ENCODE assay signal across 25 cellular contexts in genomic region chr12:113318046-113318656, GRCh38. TPM values are rescaled to one million over a fixed set of nuclear protein-coding genes. Genes with fewer than 3 reads are reported as not detected.
DNase-seq lines count a peak whose midpoint lies in the region; ATAC-seq, FAIRE-seq and TF ChIP-seq lines count a peak whose summit lies in the region.
"Had no signal": no experiment of that assay in that cellular context is flagged by ENCODE, and none has a peak within 500 bp of the region (broad histone marks: within the 10 kb centered on the region; RNA-seq: fewer than 3 reads in every experiment).

No MANE protein-coding gene starts in this region.

- 91% methylated on average over 4 of the region's 4 CpGs for WGBS in GM12878 (ENCODE audit: insufficient coverage, insufficient replicate concordance, low lambda C conversion rate, missing lambda C conversion rate)
- WGBS in neuronal stem cell (ENCODE audit: extremely low coverage in 2 of 2, insufficient read length in 2 of 2, insufficient replicate concordance in 1 of 2), 2 donors, result no CpG with 5 or more reads among the region's 4 CpGs
- 93 to 96% (median 94%) methylated on average over 4 of the region's 4 CpGs for WGBS in small intestine, 3 donors

- no peak overlapping the region for H3K4me3 ChIP-seq in HEK293 (ENCODE audit: low read depth, low read length)
- no peak overlapping the region for H3K4me3 ChIP-seq in GM12878
- H3K4me3 ChIP-seq in neuronal stem cell (ENCODE audit: low read length in 2 of 2), result no peak overlapping the region
- H3K4me3 ChIP-seq in small intestine (ENCODE audit: low read depth in 1 of 2, low read length in 2 of 2), result no peak overlapping the region
- H3K4me3 ChIP-seq: MG63, SJSA1 had no signal

- no peak overlapping the region for H2BK120ac ChIP-seq in neuronal stem cell (ENCODE audit: low read depth, low read length)

- no peaks in the 10 kb centered on the region for H3K79me1 ChIP-seq in neuronal stem cell (ENCODE audit: low read depth, low read length)

- DNase-seq in activated naive CD4-positive, alpha-beta T cell treated with anti-CD3 and anti-CD28 coated beads, Interleukin-2, amount 10 ng/mL, durations not matched to agents 7 days and 5 days, result no peak
- DNase-seq in activated naive CD4-positive, alpha-beta T cell treated with Interleukin-2 at 50 U/mL for 16 hours, result no peak
- no peak for DNase-seq in GM12878 (ENCODE audit: low read depth, low spot score)
- no peak for DNase-seq in neuronal stem cell (ENCODE audit: low spot score)
- DNase-seq in activated naive CD8-positive, alpha-beta T cell treated with anti-CD3 and anti-CD28 coated beads, Interleukin-2, amount 50 U/mL, for 24 hours, result no peak
- DNase-seq in small intestine, result no peak
- DNase-seq: ACHN, BE2C, COR-L47, GOT3, HCEC 1CT, KBM-7, MG63, NCI-H2029, NCI-H446, NCI-H524 treated with DMSO at 0.1 percent for 48 hours, NCI-H774, Right ventricle myocardium superior, RPMI8226 had no signal

- H3K79me2 ChIP-seq in GM12878 (ENCODE audit: control insufficient read depth, insufficient read depth, low read length), result no peaks in the 10 kb centered on the region

- H3K36me3 Mint-ChIP-seq in activated naive CD4-positive, alpha-beta T cell treated with anti-CD3 and anti-CD28 coated beads, Interleukin-2, amount 10 ng/mL, durations not matched to agents 7 days and 5 days, result peaks cover 65% of the 10 kb centered on the region
- H3K36me3 Mint-ChIP-seq in activated naive CD8-positive, alpha-beta T cell treated with anti-CD3 and anti-CD28 coated beads, Interleukin-2, amount 50 U/mL, for 24 hours (ENCODE audit: low read depth), result peaks cover 24% of the 10 kb centered on the region

- in situ Hi-C loops in GM12878 (cut with MboI), result no loop called here

- H3K27me3 ChIP-seq in GM12878 (replicated peaks in 1 of 2; ENCODE audit: control insufficient read depth in 2 of 2, insufficient read depth in 2 of 2, low read length in 1 of 2) (no peaks in the 10 kb centered on the region), neuronal stem cell (ENCODE audit: control insufficient read depth in 3 of 3, insufficient read depth in 3 of 3, low read depth in 1 of 3, low read length in 3 of 3) (no peaks in the 10 kb centered on the region), small intestine (ENCODE audit: control insufficient read depth in 2 of 2, insufficient read depth in 2 of 2, low read length in 2 of 2) (no peaks in the 10 kb centered on the region)
- H3K27me3 ChIP-seq: BE2C, MG63, SJSA1 had no signal

- H2AFZ ChIP-seq in GM12878 (ENCODE audit: control insufficient read depth, low read depth, low read length) (no peak overlapping the region), neuronal stem cell (ENCODE audit: low read length) (no peak overlapping the region)

- H2BK15ac ChIP-seq in neuronal stem cell (ENCODE audit: low read length), result no peak overlapping the region

- SMC1A ChIA-PET in GM12878 (lab: Charles Lee; ENCODE audit: uncharacterized antibody, unreplicated experiment), result no interaction called here

- H3K36me3 ChIP-seq in HEK293 (ENCODE audit: control insufficient read depth in 2 of 2, insufficient read depth in 1 of 2, low read length in 2 of 2) (peaks cover 0 to 28% of the 10 kb centered on the region in 2 experiments; a peak in 1 of 3 replicates), GM12878 (ENCODE audit: control insufficient read depth in 2 of 2, insufficient read depth in 2 of 2, low read length in 1 of 2) (peaks cover 0 to 2% of the 10 kb centered on the region in 2 experiments), neuronal stem cell (replicated peaks in 1 of 2; ENCODE audit: control insufficient read depth in 2 of 2, insufficient read depth in 2 of 2, low read length in 2 of 2) (peaks cover 4 to 32% of the 10 kb centered on the region in 2 donors), small intestine (ENCODE audit: control insufficient read depth in 2 of 2, insufficient read depth in 2 of 2, low read length in 2 of 2) (peaks cover 2 to 21% of the 10 kb centered on the region in 2 donors)
- H3K36me3 ChIP-seq: BE2C had no signal

- H3K27ac ChIP-seq in HEK293 (ENCODE audit: extremely low read depth, low read depth, low read length), result no peak overlapping the region
- H3K27ac ChIP-seq in GM12878 (ENCODE audit: control insufficient read depth, insufficient read depth), result no peak overlapping the region
- H3K27ac ChIP-seq in neuronal stem cell (replicated peaks; ENCODE audit: low read length), result no peak overlapping the region
- H3K27ac ChIP-seq in small intestine (ENCODE audit: low read depth in 1 of 2, low read length in 1 of 2), result no peak overlapping the region
- H3K27ac ChIP-seq: 22Rv1, SJSA1 had no signal

- H3K18ac ChIP-seq in neuronal stem cell (ENCODE audit: low read length), result no peak overlapping the region

- H3K4me1 Mint-ChIP-seq in activated naive CD4-positive, alpha-beta T cell treated with anti-CD3 and anti-CD28 coated beads, Interleukin-2, amount 10 ng/mL, durations not matched to agents 7 days and 5 days, result no peaks in the 10 kb centered on the region
- H3K4me1 Mint-ChIP-seq in activated naive CD8-positive, alpha-beta T cell treated with anti-CD3 and anti-CD28 coated beads, Interleukin-2, amount 50 U/mL, for 24 hours, result no peaks in the 10 kb centered on the region

- H3K4me1 ChIP-seq in HEK293 (ENCODE audit: control insufficient read depth, insufficient read depth, low read length), result no peaks in the 10 kb centered on the region
- H3K4me1 ChIP-seq in GM12878 (ENCODE audit: control insufficient read depth, insufficient read depth, low read length), result no peaks in the 10 kb centered on the region
- H3K4me1 ChIP-seq in neuronal stem cell (ENCODE audit: control insufficient read depth in 2 of 2, insufficient read depth in 1 of 2, low read depth in 1 of 2, low read length in 2 of 2), result peaks cover 0 to 3% of the 10 kb centered on the region in 2 donors
- no peaks in the 10 kb centered on the region for H3K4me1 ChIP-seq in small intestine (ENCODE audit: control insufficient read depth in 2 of 2, insufficient read depth in 1 of 2, low read depth in 1 of 2, low read length in 1 of 2)
- H3K4me1 ChIP-seq: BE2C had no signal

- H2BK12ac ChIP-seq in neuronal stem cell (ENCODE audit: low read length), result no peak overlapping the region

- CTCF ChIA-PET in activated naive CD4-positive, alpha-beta T cell treated with anti-CD3 and anti-CD28 coated beads, Interleukin-2, amount 10 ng/mL, durations not matched to agents 7 days and 5 days (lab: Charles Lee), result no interaction called here
- CTCF ChIA-PET in HEK293 (lab: Yijun Ruan, JAX), result no interaction called here
- CTCF ChIA-PET in GM12878 (lab: Yijun Ruan, JAX), result no interaction called here

- POLR2A ChIA-PET in HEK293 (lab: Yijun Ruan, JAX), result no interaction called here
- POLR2A ChIA-PET in GM12878 (lab: Charles Lee), result interaction anchor here (0.5 kb wide), 1 partner anchor 51 kb away, joined by 3 read pairs; no protein-coding TSS in a partner anchor

- no peak overlapping the region for H3K4me3 Mint-ChIP-seq in activated naive CD4-positive, alpha-beta T cell treated with anti-CD3 and anti-CD28 coated beads, Interleukin-2, amount 10 ng/mL, durations not matched to agents 7 days and 5 days
- H3K4me3 Mint-ChIP-seq in activated naive CD8-positive, alpha-beta T cell treated with anti-CD3 and anti-CD28 coated beads, Interleukin-2, amount 50 U/mL, for 24 hours, result no peak overlapping the region
- H3K4me3 Mint-ChIP-seq: CD14-positive monocyte had no signal

- no peak overlapping the region for H3K14ac ChIP-seq in neuronal stem cell (ENCODE audit: low read length)

- no peak for TF ChIP-seq POLR2A in GM12878 (IDR thresholded peaks at IDR 0.05; ENCODE audit: low read depth, low read length)

- FAIRE-seq in GM12878 (lab: Jason Lieb, UNC) (peak; percentile 68), small intestine (lab: Jason Lieb, UNC) (no peak)
- FAIRE-seq: G401.6 had no signal

- H3K4me2 ChIP-seq in GM12878 (ENCODE audit: control insufficient read depth, insufficient read depth), result no peak overlapping the region
- no peak overlapping the region for H3K4me2 ChIP-seq in neuronal stem cell (ENCODE audit: insufficient read depth, low read length, poor library complexity, severe bottlenecking)

- no peak overlapping the region for H2BK5ac ChIP-seq in neuronal stem cell (ENCODE audit: low read length)

- H2AK5ac ChIP-seq in neuronal stem cell (ENCODE audit: low read depth, low read length), result no peak overlapping the region

- no TSS peak for BruUV-seq in GM12878 (replicated peaks; lab: Mats Ljungman, UMichigan)

- no peak for TF ChIP-seq RAD21 in GM12878 (IDR thresholded peaks at IDR 0.05; ENCODE audit: insufficient read depth, low read depth, low read length)

- TF ChIP-seq CTCF in HEK293 (tag by site-specific recombination; IDR thresholded peaks at IDR 0.05), result no peak
- TF ChIP-seq CTCF in GM12878 (IDR thresholded peaks at IDR 0.05 in 2 of 3, conservative IDR thresholded peaks at IDR 0.05 in 1 of 3; ENCODE audit: control insufficient read depth in 2 of 3, extremely low read depth in 1 of 3, insufficient read depth in 1 of 3, low read depth in 3 of 3, low read length in 3 of 3), result no peak

- RAD21 ChIA-PET in GM12878 (lab: Charles Lee; ENCODE audit: unreplicated experiment), result no interaction called here

- H4K8ac ChIP-seq in neuronal stem cell (ENCODE audit: low read depth, low read length), result peak overlapping the region; percentile 43

- no peaks in the 10 kb centered on the region for H4K20me1 ChIP-seq in GM12878 (ENCODE audit: control insufficient read depth, insufficient read depth)

- H3K4ac ChIP-seq in neuronal stem cell (ENCODE audit: low read length), result no peak overlapping the region

- intact Hi-C loops in GM12878 (cut with micrococcal nuclease; ENCODE audit: unreplicated experiment), result loop anchor here (10.0 kb wide), 1 partner anchor 597 kb away; no protein-coding TSS in a partner anchor

- no peaks in the 10 kb centered on the region for H3K9me3 ChIP-seq in HEK293 (ENCODE audit: control insufficient read depth, insufficient read depth, low read depth, low read length)
- H3K9me3 ChIP-seq in GM12878 (replicated peaks; ENCODE audit: control insufficient read depth, insufficient read depth, low read length), result no peaks in the 10 kb centered on the region; the same call in 2 of the 3 replicates
- H3K9me3 ChIP-seq in neuronal stem cell (replicated peaks in 1 of 2; ENCODE audit: control insufficient read depth in 2 of 2, insufficient read depth in 1 of 2, low read depth in 1 of 2, low read length in 2 of 2), result peaks cover 5% of the 10 kb centered on the region in 2 donors
- no peaks in the 10 kb centered on the region for H3K9me3 ChIP-seq in small intestine (ENCODE audit: control insufficient read depth, low read depth)
- H3K9me3 ChIP-seq: BE2C, MG63, SJSA1 had no signal

- H3K9ac ChIP-seq in GM12878 (ENCODE audit: control insufficient read depth, insufficient read depth, low read length), result no peak overlapping the region
- H3K9ac ChIP-seq in neuronal stem cell (ENCODE audit: low read depth, low read length, poor library complexity), result no peak overlapping the region

- ATAC-seq in GM12878, result no peak
- ATAC-seq in activated naive CD8-positive, alpha-beta T cell treated with anti-CD3 and anti-CD28 coated beads, Interleukin-2, amount 50 U/mL, for 24 hours, result no peak
- ATAC-seq in HG03108 (IDR thresholded peaks at IDR 0.05; ENCODE audit: unreplicated experiment), result no peak

- TF ChIP-seq EP300 in GM12878 (IDR thresholded peaks at IDR 0.05; ENCODE audit: borderline replicate concordance in 1 of 2, control insufficient read depth in 1 of 2, low read depth in 2 of 2, low read length in 2 of 2), result no peak

- H3K27me3 Mint-ChIP-seq in activated naive CD4-positive, alpha-beta T cell treated with anti-CD3 and anti-CD28 coated beads, Interleukin-2, amount 10 ng/mL, durations not matched to agents 7 days and 5 days, result no peaks in the 10 kb centered on the region
- H3K27me3 Mint-ChIP-seq in activated naive CD8-positive, alpha-beta T cell treated with anti-CD3 and anti-CD28 coated beads, Interleukin-2, amount 50 U/mL, for 24 hours, result no peaks in the 10 kb centered on the region

- no peak overlapping the region for H3K23ac ChIP-seq in neuronal stem cell (ENCODE audit: low read depth, low read length, poor library complexity)

- peak overlapping the region; percentile 40 for H3K27ac Mint-ChIP-seq in activated naive CD4-positive, alpha-beta T cell treated with anti-CD3 and anti-CD28 coated beads, Interleukin-2, amount 10 ng/mL, durations not matched to agents 7 days and 5 days
- H3K27ac Mint-ChIP-seq in activated naive CD8-positive, alpha-beta T cell treated with anti-CD3 and anti-CD28 coated beads, Interleukin-2, amount 50 U/mL, for 24 hours, result no peak overlapping the region

- H3K9me3 Mint-ChIP-seq in activated naive CD4-positive, alpha-beta T cell treated with anti-CD3 and anti-CD28 coated beads, Interleukin-2, amount 10 ng/mL, durations not matched to agents 7 days and 5 days, result peaks cover 5% of the 10 kb centered on the region
- no peaks in the 10 kb centered on the region for H3K9me3 Mint-ChIP-seq in activated naive CD8-positive, alpha-beta T cell treated with anti-CD3 and anti-CD28 coated beads, Interleukin-2, amount 50 U/mL, for 24 hours

- H4K91ac ChIP-seq in neuronal stem cell (ENCODE audit: low read depth, low read length, poor library complexity), result peak overlapping the region; percentile 31

RNA-seq across cellular contexts. Expression of gene SLC8B1, which starts 16.8 kb away (rescaled TPM):
- 39.5 and 55.8 TPM in 2 replicates for total RNA-seq in GM12878 (2013; cell fraction: nucleolus; rRNA removed)
- 4.7 and 7.0 TPM in 2 replicates for total RNA-seq in GM12878 (2014; rRNA removed)
- total RNA-seq in GM12878 (2014; rRNA removed; fragmentation: Illumina TruSeq; extraction: Trizol), result 4.0 and 4.3 TPM in 2 replicates
- 6.9 and 9.5 TPM in 2 replicates for total RNA-seq in GM12878 (2021)
- 2.5 TPM for polyA plus RNA-seq in GM12878 (2011; ENCODE audit: low read depth)
- 6.5 and 12.3 TPM in 2 replicates for polyA plus RNA-seq in GM12878 (2011; rRNA removed)
- polyA plus RNA-seq in GM12878 (2011; cell fraction: cytosol; rRNA removed), result 18.4 and 21.2 TPM in 2 replicates
- polyA plus RNA-seq in GM12878 (2011; cell fraction: nucleus; rRNA removed), result 30.6 and 34.0 TPM in 2 replicates
- polyA plus RNA-seq in GM12878 (2012), result 5.1 and 6.7 TPM in 2 replicates
- 4.3 and 4.9 TPM in 2 replicates for polyA plus RNA-seq in GM12878 (2014; fragmentation: Illumina TruSeq; extraction: Trizol)
- under 1 TPM; 0.18 to 0.20 TPM for polyA plus RNA-seq in GM12878 (2014; fragmentation: Nextera tagmentation; extraction: Ambion mirVana)
- 7.8 and 8.4 TPM in 2 replicates for polyA plus RNA-seq in GM12878 (2014; rRNA removed)
- 1 to 10 TPM; 6.5 to 8.7 TPM for polyA plus RNA-seq in GM12878 (2016; fragmentation: Nextera tagmentation; extraction: Ambion mirVana)
- polyA minus RNA-seq in GM12878 (2011; rRNA and poly(A)+ RNA removed), result 15.9 and 28.0 TPM in 2 replicates
- polyA minus RNA-seq in GM12878 (2011; cell fraction: cytosol; rRNA and poly(A)+ RNA removed), result 4.3 and 6.4 TPM in 2 replicates
- polyA minus RNA-seq in GM12878 (2011; cell fraction: nucleus; rRNA and poly(A)+ RNA removed), result 11.2 and 20.4 TPM in 2 replicates
- polyA plus RNA-seq in neuronal stem cell (2013, experiment 1 of 2), result 3.1 TPM
- 3.5 TPM for polyA plus RNA-seq in neuronal stem cell (2013, experiment 2 of 2)
- 10 to 100 TPM; 19.5 to 39.6 (median 34.0) TPM for polyA plus RNA-seq in small intestine

RNA-seq across cellular contexts. Expression of gene PLBD2, which starts 40.2 kb away (rescaled TPM):
- total RNA-seq in GM12878 (2013; cell fraction: nucleolus; rRNA removed), result 17.2 and 18.3 TPM in 2 replicates
- total RNA-seq in GM12878 (2014; rRNA removed) (3.3 and 4.8 TPM in 2 replicates), GM12878 (2014; rRNA removed; fragmentation: Illumina TruSeq; extraction: Trizol) (1.1 and 1.4 TPM in 2 replicates), GM12878 (2021) (16.6 and 16.8 TPM in 2 replicates)
- 5.3 TPM for polyA plus RNA-seq in GM12878 (2011; ENCODE audit: low read depth)
- polyA plus RNA-seq in GM12878 (2011; rRNA removed) (2.4 and 5.0 TPM in 2 replicates), GM12878 (2014; fragmentation: Illumina TruSeq; extraction: Trizol) (9.2 and 9.6 TPM in 2 replicates), GM12878 (2014; fragmentation: Nextera tagmentation; extraction: Ambion mirVana) (1 to 10 TPM; 1.6 to 2.3 TPM), GM12878 (2014; rRNA removed) (6.9 and 7.8 TPM in 2 replicates), GM12878 (2016; fragmentation: Nextera tagmentation; extraction: Ambion mirVana) (10 to 100 TPM in 1 of 2 experiments, 1 to 10 TPM in 1; 9.3 to 14.9 TPM), small intestine (10 to 100 TPM in 1 of 3 donors, 1 to 10 TPM in 2; 2.2 to 10.7 (median 2.7) TPM)
- polyA plus RNA-seq in GM12878 (2011; cell fraction: cytosol; rRNA removed), result 7.0 and 8.4 TPM in 2 replicates
- polyA plus RNA-seq in GM12878 (2011; cell fraction: nucleus; rRNA removed), result 6.0 and 9.9 TPM in 2 replicates
- 6.8 and 7.4 TPM in 2 replicates for polyA plus RNA-seq in GM12878 (2012)
- 6.9 and 8.5 TPM in 2 replicates for polyA minus RNA-seq in GM12878 (2011; rRNA and poly(A)+ RNA removed)
- polyA minus RNA-seq in GM12878 (2011; cell fraction: cytosol; rRNA and poly(A)+ RNA removed), result 6.9 and 9.3 TPM in 2 replicates
- polyA minus RNA-seq in GM12878 (2011; cell fraction: nucleus; rRNA and poly(A)+ RNA removed), result 2.8 and 5.1 TPM in 2 replicates
- polyA plus RNA-seq in neuronal stem cell (2013, experiment 1 of 2), result 23.8 TPM
- polyA plus RNA-seq in neuronal stem cell (2013, experiment 2 of 2), result 24.2 TPM
